In the genomic region with DNA sequence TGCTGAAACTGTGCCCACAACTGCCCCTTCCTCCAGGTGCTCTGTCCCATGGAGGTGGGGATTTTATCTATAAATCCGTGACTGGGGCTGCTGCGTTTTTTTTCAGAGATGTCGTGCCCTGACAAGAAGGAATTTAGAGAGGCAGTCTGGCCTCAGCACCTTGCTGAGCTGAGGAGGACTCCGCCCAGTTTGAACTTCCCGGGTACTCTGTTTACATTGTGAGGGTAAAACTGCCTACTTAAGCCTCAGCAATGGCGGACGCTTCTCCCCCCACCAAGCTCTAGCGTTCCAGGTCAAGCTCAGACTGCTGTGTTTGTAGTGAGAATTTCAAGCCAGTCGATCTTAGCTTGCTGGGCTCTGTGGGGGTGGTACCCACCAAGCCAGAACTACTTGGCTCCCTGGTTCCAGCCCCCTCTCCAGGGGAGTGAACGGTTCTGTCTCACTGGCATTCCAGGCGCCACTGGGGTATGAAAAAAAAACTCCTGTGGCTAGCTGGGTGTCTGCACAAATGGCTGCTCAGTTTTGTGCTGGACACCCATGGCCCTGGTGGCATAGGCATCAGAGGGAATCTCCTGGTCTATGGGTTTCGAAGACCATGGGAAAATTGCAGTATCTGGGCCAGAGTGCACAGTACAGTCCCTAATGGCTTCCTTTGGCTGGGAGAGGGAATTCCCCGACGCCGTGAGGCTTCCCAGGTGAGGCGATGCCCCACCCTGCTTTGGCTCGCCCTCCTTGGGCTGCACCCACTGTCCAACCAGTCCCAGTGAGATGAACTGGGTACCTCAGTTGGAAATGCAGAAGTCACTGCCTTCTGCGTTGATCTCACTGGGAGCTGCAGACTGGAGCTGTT, we compare ENCODE assay signal across 17 cellular contexts.
DNase-seq lines count a peak whose midpoint lies in the region; ATAC-seq and TF ChIP-seq lines count a peak whose summit lies in the region.
"Had no signal": no experiment of that assay in that cellular context is flagged by ENCODE, and none has a peak within 500 bp of the region (broad histone marks: within the 10 kb centered on the region; RNA-seq: fewer than 3 reads in every experiment).

No MANE protein-coding gene starts in this region.

- no peak for ATAC-seq in GM23338
- ATAC-seq: HepG2 had no signal

- H3K27ac ChIP-seq in GM23338 (ENCODE audit: low read depth) (no peak overlapping the region), neural progenitor cell (no peak overlapping the region)
- H3K27ac ChIP-seq: 22Rv1 had no signal

- no peaks in the 10 kb centered on the region for H3F3A ChIP-seq in GM23338 (replicated peaks; ENCODE audit: low read depth)
- peaks cover 16% of the 10 kb centered on the region for H3F3A ChIP-seq in neural progenitor cell (ENCODE audit: low read depth)

- H3K4me3 ChIP-seq in GM23338 (no peak overlapping the region), neural progenitor cell (no peak overlapping the region)

- H3K4me2 ChIP-seq in GM23338, result no peak overlapping the region
- no peak overlapping the region for H3K4me2 ChIP-seq in neural progenitor cell
- H3K4me2 ChIP-seq: SK-N-SH had no signal

- H3K27me3 ChIP-seq in GM23338 (ENCODE audit: insufficient read depth) (no peaks in the 10 kb centered on the region), neural progenitor cell (no peaks in the 10 kb centered on the region)

- POLR2A ChIA-PET in GM10248 (lab: Yijun Ruan, JAX), result no interaction called here

- peaks cover 14% of the 10 kb centered on the region; the same call in 1 of the 2 replicates for H3K9me2 ChIP-seq in GM23338 (ENCODE audit: insufficient read depth)
- H3K9me2 ChIP-seq: SK-N-SH had no signal

- H3K36me3 ChIP-seq in GM23338 (ENCODE audit: insufficient read depth) (no peaks in the 10 kb centered on the region), neural progenitor cell (no peaks in the 10 kb centered on the region)

- H2AFZ ChIP-seq in GM23338 (0 out of 2 replicates have a peak overlapping the region, but pooled peaks have one; percentile 26), neural progenitor cell (replicated peaks) (no peak overlapping the region)

- H3K79me2 ChIP-seq in GM23338 (replicated peaks; ENCODE audit: insufficient read depth) (no peaks in the 10 kb centered on the region), neural progenitor cell (ENCODE audit: low read depth) (no peaks in the 10 kb centered on the region)

- H3K27me3 Mint-ChIP-seq in GM23338 (ENCODE audit: insufficient read depth, low read depth, poor library complexity), result peaks cover 2% of the 10 kb centered on the region
- H3K27me3 Mint-ChIP-seq in neural progenitor cell (ENCODE audit: insufficient read depth, low read depth), result peaks cover 2% of the 10 kb centered on the region

- DNase-seq in DMS153 (lab: John Stamatoyannopoulos, UW) (peak; percentile 0), DMS153 treated with DMSO at 0.1 percent for 48 hours (lab: John Stamatoyannopoulos, UW; ENCODE audit: unreplicated experiment) (no peak), GM23338 (ENCODE audit: low spot score) (no peak), RPMI8226 (peak; percentile 9), neural progenitor cell (ENCODE audit: low spot score) (no peak), SIG-M5 treated with dmso at 0.1 percent for 504 hours (lab: John Stamatoyannopoulos, UW; ENCODE audit: unreplicated experiment) (no peak), UCSD-AML1 (lab: John Stamatoyannopoulos, UW; ENCODE audit: unreplicated experiment) (no peak), GM10248 (ENCODE audit: extremely low spot score) (no peak)
- DNase-seq: KG1, NCI-H187 treated with DMSO at 0.1 percent for 48 hours, NCI-H526, OCI-M1, SHP77, SK-N-SH had no signal

- H4K20me1 ChIP-seq in GM23338 (replicated peaks; ENCODE audit: insufficient read depth) (no peaks in the 10 kb centered on the region), neural progenitor cell (ENCODE audit: low read depth) (no peaks in the 10 kb centered on the region)

- H3K4me1 ChIP-seq in GM23338 (ENCODE audit: insufficient read depth), result peaks cover 9% of the 10 kb centered on the region
- peaks cover 15% of the 10 kb centered on the region for H3K4me1 ChIP-seq in neural progenitor cell

- H3K9me3 ChIP-seq in neural progenitor cell (ENCODE audit: low read depth), result no peaks in the 10 kb centered on the region
- H3K9me3 ChIP-seq: SK-N-SH had no signal

- no peak overlapping the region for H3K4me3 Mint-ChIP-seq in GM23338
- H3K4me3 Mint-ChIP-seq in neural progenitor cell, result no peak overlapping the region
- H3K4me3 Mint-ChIP-seq: T-helper 2 cell treated with Interferon-gamma antibody and Interleukin-4, amounts not matched to agents 5 μg/mL and 100 μg/mL, for 36 hours had no signal

- peaks cover 4% of the 10 kb centered on the region; the same call in 1 of the 3 replicates for H3K36me3 Mint-ChIP-seq in GM23338 (ENCODE audit: low read depth)
- no peaks in the 10 kb centered on the region for H3K36me3 Mint-ChIP-seq in neural progenitor cell

- H3K4me1 Mint-ChIP-seq in GM23338 (peaks cover 10% of the 10 kb centered on the region), neural progenitor cell (peaks cover 23% of the 10 kb centered on the region)

- H3K9me3 Mint-ChIP-seq in GM23338, result no peaks in the 10 kb centered on the region; the same call in 1 of the 3 replicates
- H3K9me3 Mint-ChIP-seq in neural progenitor cell, result peaks cover 3% of the 10 kb centered on the region
- H3K9me3 Mint-ChIP-seq: T-helper 2 cell treated with Interferon-gamma antibody and Interleukin-4, amounts not matched to agents 5 μg/mL and 100 μg/mL, for 36 hours had no signal

- TF ChIP-seq CTCF in GM23338 (conservative IDR thresholded peaks at IDR 0.05; ENCODE audit: low read depth in 2 of 2) (no peak), neural progenitor cell (IDR thresholded peaks at IDR 0.05) (no peak), GM10248 (IDR thresholded peaks at IDR 0.05; ENCODE audit: control extremely low read depth, extremely low read depth, low read depth, missing control alignments) (no peak)

- CTCF ChIA-PET in GM10248 (lab: Yijun Ruan, JAX), result no interaction called here

- H3K27ac Mint-ChIP-seq in GM23338 (no peak overlapping the region), neural progenitor cell (peak overlapping the region; percentile 17)
- H3K27ac Mint-ChIP-seq: T-helper 2 cell treated with Interferon-gamma antibody and Interleukin-4, amounts not matched to agents 5 μg/mL and 100 μg/mL, for 36 hours had no signal

- H3K9ac ChIP-seq in neural progenitor cell, result no peak overlapping the region
- H3K9ac ChIP-seq: SK-N-SH had no signal

TF ChIP-seq in GM23338, 12 proteins besides CTCF, POLR2A, EP300 and RAD21 (continues in another document):
- TF ChIP-seq EZH2 (IDR thresholded peaks at IDR 0.05; ENCODE audit: low read depth, unreplicated experiment) (no peak), JUNB (IDR thresholded peaks at IDR 0.05; ENCODE audit: unreplicated experiment) (no peak)
- TF ChIP-seq, protein P1, sequence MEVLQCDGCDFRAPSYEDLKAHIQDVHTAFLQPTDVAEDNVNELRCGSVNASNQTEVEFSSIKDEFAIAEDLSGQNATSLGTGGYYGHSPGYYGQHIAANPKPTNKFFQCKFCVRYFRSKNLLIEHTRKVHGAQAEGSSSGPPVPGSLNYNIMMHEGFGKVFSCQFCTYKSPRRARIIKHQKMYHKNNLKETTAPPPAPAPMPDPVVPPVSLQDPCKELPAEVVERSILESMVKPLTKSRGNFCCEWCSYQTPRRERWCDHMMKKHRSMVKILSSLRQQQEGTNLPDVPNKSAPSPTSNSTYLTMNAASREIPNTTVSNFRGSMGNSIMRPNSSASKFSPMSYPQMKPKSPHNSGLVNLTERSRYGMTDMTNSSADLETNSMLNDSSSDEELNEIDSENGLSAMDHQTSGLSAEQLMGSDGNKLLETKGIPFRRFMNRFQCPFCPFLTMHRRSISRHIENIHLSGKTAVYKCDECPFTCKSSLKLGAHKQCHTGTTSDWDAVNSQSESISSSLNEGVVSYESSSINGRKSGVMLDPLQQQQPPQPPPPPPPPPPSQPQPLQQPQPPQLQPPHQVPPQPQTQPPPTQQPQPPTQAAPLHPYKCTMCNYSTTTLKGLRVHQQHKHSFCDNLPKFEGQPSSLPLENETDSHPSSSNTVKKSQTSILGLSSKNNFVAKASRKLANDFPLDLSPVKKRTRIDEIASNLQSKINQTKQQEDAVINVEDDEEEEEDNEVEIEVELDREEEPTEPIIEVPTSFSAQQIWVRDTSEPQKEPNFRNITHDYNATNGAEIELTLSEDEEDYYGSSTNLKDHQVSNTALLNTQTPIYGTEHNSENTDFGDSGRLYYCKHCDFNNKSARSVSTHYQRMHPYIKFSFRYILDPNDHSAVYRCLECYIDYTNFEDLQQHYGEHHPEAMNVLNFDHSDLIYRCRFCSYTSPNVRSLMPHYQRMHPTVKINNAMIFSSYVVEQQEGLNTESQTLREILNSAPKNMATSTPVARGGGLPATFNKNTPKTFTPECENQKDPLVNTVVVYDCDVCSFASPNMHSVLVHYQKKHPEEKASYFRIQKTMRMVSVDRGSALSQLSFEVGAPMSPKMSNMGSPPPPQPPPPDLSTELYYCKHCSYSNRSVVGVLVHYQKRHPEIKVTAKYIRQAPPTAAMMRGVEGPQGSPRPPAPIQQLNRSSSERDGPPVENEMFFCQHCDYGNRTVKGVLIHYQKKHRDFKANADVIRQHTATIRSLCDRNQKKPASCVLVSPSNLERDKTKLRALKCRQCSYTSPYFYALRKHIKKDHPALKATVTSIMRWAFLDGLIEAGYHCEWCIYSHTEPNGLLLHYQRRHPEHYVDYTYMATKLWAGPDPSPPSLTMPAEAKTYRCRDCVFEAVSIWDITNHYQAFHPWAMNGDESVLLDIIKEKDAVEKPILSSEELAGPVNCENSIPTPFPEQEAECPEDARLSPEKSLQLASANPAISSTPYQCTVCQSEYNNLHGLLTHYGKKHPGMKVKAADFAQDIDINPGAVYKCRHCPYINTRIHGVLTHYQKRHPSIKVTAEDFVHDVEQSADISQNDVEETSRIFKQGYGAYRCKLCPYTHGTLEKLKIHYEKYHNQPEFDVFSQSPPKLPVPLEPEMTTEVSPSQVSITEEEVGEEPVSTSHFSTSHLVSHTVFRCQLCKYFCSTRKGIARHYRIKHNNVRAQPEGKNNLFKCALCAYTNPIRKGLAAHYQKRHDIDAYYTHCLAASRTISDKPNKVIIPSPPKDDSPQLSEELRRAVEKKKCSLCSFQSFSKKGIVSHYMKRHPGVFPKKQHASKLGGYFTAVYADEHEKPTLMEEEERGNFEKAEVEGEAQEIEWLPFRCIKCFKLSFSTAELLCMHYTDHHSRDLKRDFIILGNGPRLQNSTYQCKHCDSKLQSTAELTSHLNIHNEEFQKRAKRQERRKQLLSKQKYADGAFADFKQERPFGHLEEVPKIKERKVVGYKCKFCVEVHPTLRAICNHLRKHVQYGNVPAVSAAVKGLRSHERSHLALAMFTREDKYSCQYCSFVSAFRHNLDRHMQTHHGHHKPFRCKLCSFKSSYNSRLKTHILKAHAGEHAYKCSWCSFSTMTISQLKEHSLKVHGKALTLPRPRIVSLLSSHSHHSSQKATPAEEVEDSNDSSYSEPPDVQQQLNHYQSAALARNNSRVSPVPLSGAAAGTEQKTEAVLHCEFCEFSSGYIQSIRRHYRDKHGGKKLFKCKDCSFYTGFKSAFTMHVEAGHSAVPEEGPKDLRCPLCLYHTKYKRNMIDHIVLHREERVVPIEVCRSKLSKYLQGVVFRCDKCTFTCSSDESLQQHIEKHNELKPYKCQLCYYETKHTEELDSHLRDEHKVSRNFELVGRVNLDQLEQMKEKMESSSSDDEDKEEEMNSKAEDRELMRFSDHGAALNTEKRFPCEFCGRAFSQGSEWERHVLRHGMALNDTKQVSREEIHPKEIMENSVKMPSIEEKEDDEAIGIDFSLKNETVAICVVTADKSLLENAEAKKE (CRISPR knock-in tag; IDR thresholded peaks at IDR 0.05), result no peak

Comparison
In these comparisons a context has a peak if more than half of its experiments do, and no peak if none do; other contexts are left out.
1. DNase-seq: peak in DMS153 (single experiment) and RPMI8226 (single experiment); none in DMS153 treated with DMSO at 0.1 percent for 48 hours (single experiment), GM23338 (single experiment), neural progenitor cell (single experiment), SIG-M5 treated with dmso at 0.1 percent for 504 hours (single experiment), UCSD-AML1 (single experiment) and GM10248 (single experiment).